ENCODE assay signal across 9 cellular contexts in the genomic region with DNA sequence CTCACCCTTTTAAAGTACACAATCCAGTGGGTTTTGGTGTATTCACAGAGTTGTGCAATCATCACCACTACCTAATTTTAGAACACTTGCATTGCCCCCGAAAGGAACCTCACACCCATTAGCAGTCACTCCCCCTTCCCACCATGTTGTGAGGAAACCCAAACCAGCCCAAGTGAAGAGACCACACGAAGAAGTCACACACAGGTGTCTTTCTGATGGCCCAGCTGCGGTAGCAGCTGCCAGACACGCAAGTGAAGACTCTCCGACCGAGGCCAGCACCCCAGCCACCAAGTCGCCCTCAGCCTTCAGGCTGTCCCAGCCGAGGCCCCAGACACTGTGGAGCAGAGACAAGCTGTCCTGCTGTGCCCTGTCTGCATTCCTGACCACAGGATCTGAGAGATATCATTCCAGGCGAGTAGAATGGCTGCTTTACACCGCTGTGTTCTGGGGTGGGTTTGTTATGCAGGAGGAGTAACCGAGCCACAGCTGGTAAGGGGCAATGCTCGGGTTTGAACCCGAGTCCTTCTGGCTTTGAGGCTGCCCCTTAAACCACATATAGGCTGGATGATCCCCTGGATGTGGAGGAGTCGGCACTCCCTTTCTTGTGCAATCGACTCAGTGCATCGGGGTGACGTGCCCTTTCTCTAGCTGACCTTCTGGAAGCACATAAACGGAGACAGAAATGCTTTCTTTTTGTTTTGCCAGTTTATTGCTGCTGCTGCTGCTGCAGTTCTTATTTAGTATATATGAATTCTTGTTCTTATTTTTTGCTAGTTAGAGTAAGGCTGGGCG. TPM values are rescaled to one million over a fixed set of nuclear protein-coding genes. Genes with fewer than 3 reads are reported as not detected.
DNase-seq lines count a peak whose midpoint lies in the region; ATAC-seq and TF ChIP-seq lines count a peak whose summit lies in the region.
"Had no signal": no experiment of that assay in that cellular context is flagged by ENCODE, and none has a peak within 500 bp of the region (broad histone marks: within the 10 kb centered on the region; RNA-seq: fewer than 3 reads in every experiment).

No MANE protein-coding gene starts in this region.

- peak overlapping the region in 4 of 8 donors; percentile 6 to 86 (median 53) for H3K27ac Mint-ChIP-seq in CD8-positive, alpha-beta memory T cell
- H3K27ac Mint-ChIP-seq in activated CD8-positive, alpha-beta memory T cell treated with anti-CD3 and anti-CD28 coated beads, Interleukin-2, amount 10 ng/mL, durations not matched to agents 7 days and 5 days = peak overlapping the region; percentile 18
- H3K27ac Mint-ChIP-seq: IgD-negative memory B cell had no signal

- no peaks in the 10 kb centered on the region for H3K9me3 ChIP-seq in CD8-positive, alpha-beta memory T cell (ENCODE audit: low read length)
- H3K9me3 ChIP-seq in transverse colon = no peaks in the 10 kb centered on the region

- ATAC-seq in GM19372 (IDR thresholded peaks at IDR 0.05; ENCODE audit: low read depth, unreplicated experiment) (peak; percentile 78), HG03354 (IDR thresholded peaks at IDR 0.05; ENCODE audit: poor library complexity, severe bottlenecking, unreplicated experiment) (peak; percentile 80)
- peak; percentile 78 for ATAC-seq in activated CD8-positive, alpha-beta memory T cell treated with anti-CD3 and anti-CD28 coated beads, Interleukin-2, amount 10 ng/mL, durations not matched to agents 7 days and 5 days

- H3K36me3 Mint-ChIP-seq in CD8-positive, alpha-beta memory T cell = no peaks in the 10 kb centered on the region
- H3K36me3 Mint-ChIP-seq in activated CD8-positive, alpha-beta memory T cell treated with anti-CD3 and anti-CD28 coated beads, Interleukin-2, amount 10 ng/mL, durations not matched to agents 7 days and 5 days = no peaks in the 10 kb centered on the region

- 19 to 20% methylated on average over 4 to 19 of the region's 19 CpGs for WGBS in transverse colon (ENCODE audit: low coverage in 1 of 2), 2 donors

- peaks cover 10% of the 10 kb centered on the region for H3K4me1 ChIP-seq in CD8-positive, alpha-beta memory T cell (ENCODE audit: insufficient read depth, low read length)
- H3K4me1 ChIP-seq in transverse colon = peaks cover 11 to 34% (median 21%) of the 10 kb centered on the region in 4 donors

- POLR2A ChIA-PET in CD8-positive, alpha-beta memory T cell (lab: Charles Lee) = interaction anchor here (0.6 to 1.1 kb wide), 2 partner anchors 67 to 260 kb away, joined by 3 read pairs; no protein-coding TSS in a partner anchor

- intact Hi-C loops in transverse colon (cut with DNase I; ENCODE audit: low total_unique reads) = no loop called here

- no peak for TF ChIP-seq CTCF in transverse colon (IDR thresholded peaks at IDR 0.05)

- peaks cover 16 to 44% of the 10 kb centered on the region in 2 donors for H3K27me3 Mint-ChIP-seq in CD8-positive, alpha-beta memory T cell
- peaks cover 61% of the 10 kb centered on the region for H3K27me3 Mint-ChIP-seq in activated CD8-positive, alpha-beta memory T cell treated with anti-CD3 and anti-CD28 coated beads, Interleukin-2, amount 10 ng/mL, durations not matched to agents 7 days and 5 days

- CTCF ChIA-PET in CD8-positive, alpha-beta memory T cell (lab: Charles Lee) = interaction anchor here (0.7 kb wide), 1 partner anchor 13 kb away, joined by 3 read pairs; no protein-coding TSS in a partner anchor
- CTCF ChIA-PET in activated CD8-positive, alpha-beta memory T cell treated with anti-CD3 and anti-CD28 coated beads, Interleukin-2, amount 10 ng/mL, durations not matched to agents 7 days and 5 days (lab: Charles Lee) = interaction anchor here (0.8 to 1.8 kb wide), 11 partner anchors 9 to 272 kb away, joined by 3 to 7 read pairs (median 3); a partner anchor contains a TSS

- H3K4me3 Mint-ChIP-seq in CD8-positive, alpha-beta memory T cell = peak overlapping the region; percentile 0 to 89 (median 48)
- H3K4me3 Mint-ChIP-seq in activated CD8-positive, alpha-beta memory T cell treated with anti-CD3 and anti-CD28 coated beads, Interleukin-2, amount 10 ng/mL, durations not matched to agents 7 days and 5 days = peak overlapping the region; percentile 33

- peaks cover 0 to 5% (median 0%) of the 10 kb centered on the region in 5 donors for H3K9me3 Mint-ChIP-seq in CD8-positive, alpha-beta memory T cell
- no peaks in the 10 kb centered on the region for H3K9me3 Mint-ChIP-seq in activated CD8-positive, alpha-beta memory T cell treated with anti-CD3 and anti-CD28 coated beads, Interleukin-2, amount 10 ng/mL, durations not matched to agents 7 days and 5 days (ENCODE audit: low read depth)

- H3K27ac ChIP-seq in CD8-positive, alpha-beta memory T cell (ENCODE audit: low read depth, low read length) = no peak overlapping the region
- H3K27ac ChIP-seq in transverse colon = peak overlapping the region; percentile 65 to 73 (median 66)

- H3K36me3 ChIP-seq in CD8-positive, alpha-beta memory T cell (ENCODE audit: insufficient read depth, low read length) = no peaks in the 10 kb centered on the region
- H3K36me3 ChIP-seq in transverse colon = no peaks in the 10 kb centered on the region

- in situ Hi-C loops in transverse colon (cut with MboI; ENCODE audit: low pct_ligation_motif_present in 1 of 4, low pct_unique_long_range_greater_than_20kb in 1 of 4, low sequenced_read_pairs in 3 of 4) = loop anchor here in 1 of 4 donors (25.0 kb wide), 1 partner anchor 164 kb away; no protein-coding TSS in a partner anchor

- no peak overlapping the region for H3K4me3 ChIP-seq in CD8-positive, alpha-beta memory T cell (ENCODE audit: low read length)
- H3K4me3 ChIP-seq in transverse colon = peak overlapping the region in 1 of 4 donors; percentile 15

- TF ChIP-seq POLR2A in transverse colon (IDR thresholded peaks at IDR 0.05) = no peak

- DNase-seq in CD8-positive, alpha-beta memory T cell = peak in 2 of 5 donors; percentile 39 to 51
- DNase-seq in activated CD8-positive, alpha-beta memory T cell treated with anti-CD3 and anti-CD28 coated beads, Interleukin-2, amount 10 ng/mL, durations not matched to agents 7 days and 5 days = peak; percentile 70
- DNase-seq in kidney glomerular epithelial cell (lab: John Stamatoyannopoulos, UW) (peak; percentile 13), transverse colon (peak; percentile 61), NCI-H2171 treated with DMSO at 0.1 percent for 48 hours (lab: John Stamatoyannopoulos, UW) (no peak), NCI-H446 (lab: John Stamatoyannopoulos, UW) (no peak)

- no peak for TF ChIP-seq EP300 in transverse colon (IDR thresholded peaks at IDR 0.05; ENCODE audit: low read depth)

- peaks cover 15 to 16% (median 15%) of the 10 kb centered on the region in 3 donors for H3K4me1 Mint-ChIP-seq in CD8-positive, alpha-beta memory T cell
- H3K4me1 Mint-ChIP-seq in activated CD8-positive, alpha-beta memory T cell treated with anti-CD3 and anti-CD28 coated beads, Interleukin-2, amount 10 ng/mL, durations not matched to agents 7 days and 5 days = peaks cover 45% of the 10 kb centered on the region

- H3K27me3 ChIP-seq in CD8-positive, alpha-beta memory T cell (ENCODE audit: insufficient read depth, low read length, poor library complexity, severe bottlenecking) = peaks cover 7% of the 10 kb centered on the region
- no peaks in the 10 kb centered on the region for H3K27me3 ChIP-seq in transverse colon

RNA-seq across cellular contexts. Expression of a gene that starts 59.0 kb away (rescaled TPM):
- 10 to 100 TPM; 64.2 to 67.3 TPM for total RNA-seq in CD8-positive, alpha-beta memory T cell
- 35.7 TPM for polyA plus RNA-seq in CD8-positive, alpha-beta memory T cell
- total RNA-seq in activated CD8-positive, alpha-beta memory T cell treated with anti-CD3 and anti-CD28 coated beads, Interleukin-2, amount 10 ng/mL, durations not matched to agents 7 days and 5 days = 10 to 100 TPM; 62.5 to 74.7 TPM
- 10 to 100 TPM; 19.3 to 34.8 (median 28.8) TPM for total RNA-seq in transverse colon

Comparison
In these comparisons a context has a peak if more than half of its experiments do, and no peak if none do; other contexts are left out.
1. DNase-seq: peak in activated CD8-positive, alpha-beta memory T cell treated with anti-CD3 and anti-CD28 coated beads, Interleukin-2, amount 10 ng/mL, durations not matched to agents 7 days and 5 days (single experiment), kidney glomerular epithelial cell (single experiment) and transverse colon (single experiment); none in NCI-H2171 treated with DMSO at 0.1 percent for 48 hours (single experiment) and NCI-H446 (0 of 2).
2. Peak in every context shown above with its lines, with median percentiles within 50 percentile points of each other: ATAC-seq.